Comparison of ENCODE assay signal across 1 cellular context in the genomic region with DNA sequence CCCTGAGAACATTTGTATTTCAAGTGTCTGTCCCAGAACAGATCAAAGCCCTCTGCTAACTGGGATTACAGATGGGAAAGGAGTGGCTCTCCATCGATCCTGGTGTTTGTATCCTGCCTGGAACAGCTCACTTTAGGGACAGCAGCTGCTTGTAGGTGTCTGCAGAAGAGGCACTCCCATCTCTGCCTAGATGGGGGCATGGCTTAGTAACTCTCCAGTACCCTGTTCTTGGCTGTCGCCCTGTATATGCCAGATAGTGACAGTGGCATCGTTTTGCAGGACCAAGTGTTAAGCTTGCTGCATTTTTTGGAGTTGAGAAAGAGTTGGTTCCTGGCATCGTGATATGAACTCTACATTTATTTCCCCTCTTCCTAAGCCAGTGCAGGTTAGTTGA.
TF ChIP-seq lines count a peak whose summit lies in the region.

No MANE protein-coding gene starts in this region.

TF ChIP-seq in HepG2, 621 proteins besides CTCF, POLR2A, EP300 and RAD21 (continued from another document):
- TF ChIP-seq, protein P1, sequence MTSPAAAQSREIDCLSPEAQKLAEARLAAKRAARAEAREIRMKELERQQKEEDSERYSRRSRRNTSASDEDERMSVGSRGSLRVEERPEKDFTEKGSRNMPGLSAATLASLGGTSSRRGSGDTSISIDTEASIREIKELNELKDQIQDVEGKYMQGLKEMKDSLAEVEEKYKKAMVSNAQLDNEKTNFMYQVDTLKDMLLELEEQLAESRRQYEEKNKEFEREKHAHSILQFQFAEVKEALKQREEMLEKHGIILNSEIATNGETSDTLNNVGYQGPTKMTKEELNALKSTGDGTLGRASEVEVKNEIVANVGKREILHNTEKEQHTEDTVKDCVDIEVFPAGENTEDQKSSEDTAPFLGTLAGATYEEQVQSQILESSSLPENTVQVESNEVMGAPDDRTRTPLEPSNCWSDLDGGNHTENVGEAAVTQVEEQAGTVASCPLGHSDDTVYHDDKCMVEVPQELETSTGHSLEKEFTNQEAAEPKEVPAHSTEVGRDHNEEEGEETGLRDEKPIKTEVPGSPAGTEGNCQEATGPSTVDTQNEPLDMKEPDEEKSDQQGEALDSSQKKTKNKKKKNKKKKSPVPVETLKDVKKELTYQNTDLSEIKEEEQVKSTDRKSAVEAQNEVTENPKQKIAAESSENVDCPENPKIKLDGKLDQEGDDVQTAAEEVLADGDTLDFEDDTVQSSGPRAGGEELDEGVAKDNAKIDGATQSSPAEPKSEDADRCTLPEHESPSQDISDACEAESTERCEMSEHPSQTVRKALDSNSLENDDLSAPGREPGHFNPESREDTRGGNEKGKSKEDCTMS (CRISPR knock-in tag; conservative IDR thresholded peaks at IDR 0.05) = no peak
